ENCODE assay signal across 8 cellular contexts in the genomic region with DNA sequence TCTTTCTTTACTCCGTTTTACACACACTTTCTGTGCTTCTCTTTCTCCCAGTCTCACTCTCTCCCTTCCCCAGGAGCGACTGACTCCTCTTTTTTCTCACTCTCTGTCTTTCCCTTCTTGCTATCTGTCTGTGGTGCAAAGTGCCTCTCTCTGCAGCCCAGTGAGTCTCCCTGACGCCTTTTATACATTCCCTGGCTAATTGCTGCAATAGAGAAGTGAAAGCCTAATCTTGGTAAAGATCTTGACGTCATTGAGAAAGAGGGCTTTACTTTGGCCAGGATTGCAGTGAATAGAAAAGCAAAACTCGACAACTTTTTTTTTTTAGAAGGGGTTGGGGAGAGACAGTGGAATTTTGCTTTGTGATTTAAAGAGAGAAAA. TPM values are rescaled to one million over a fixed set of nuclear protein-coding genes. Genes with fewer than 3 reads are reported as not detected.
DNase-seq lines count a peak whose midpoint lies in the region; ATAC-seq and TF ChIP-seq lines count a peak whose summit lies in the region.

No MANE protein-coding gene starts in this region.

- intact Hi-C loops in IMR-90 (cut with micrococcal nuclease), result loop anchor here (2.0 to 10.0 kb wide), 7 partner anchors 155 to 1197 kb away; no protein-coding TSS in a partner anchor

- H3K9me3 ChIP-seq in IMR-90 (ENCODE audit: control insufficient read depth, insufficient read depth, low read length), result no peaks in the 10 kb centered on the region

- 0 out of 2 replicates have a peak overlapping the region, but pooled peaks have one; percentile 2 for H4K91ac ChIP-seq in IMR-90 (ENCODE audit: insufficient read depth, low read depth, low read length)

- peak overlapping the region; percentile 69 for H3K9ac ChIP-seq in IMR-90 (ENCODE audit: low read depth, low read length)

- H3K27ac ChIP-seq in IMR-90 (ENCODE audit: insufficient read depth, low read length) (no peak overlapping the region), substantia nigra (ENCODE audit: low read depth, low read length, poor library complexity, severe bottlenecking) (no peak overlapping the region)

- H3K4me1 Mint-ChIP-seq in chondrocyte (ENCODE audit: low read depth) (peaks cover 19% of the 10 kb centered on the region), osteocyte (ENCODE audit: unreplicated experiment) (peaks cover 53% of the 10 kb centered on the region)

- H2BK120ac ChIP-seq in IMR-90 (ENCODE audit: low read depth, low read length), result peak overlapping the region; percentile 21

- H3K27ac Mint-ChIP-seq in chondrocyte (ENCODE audit: unreplicated experiment), result peak overlapping the region; percentile 62
- H3K27ac Mint-ChIP-seq in osteocyte (ENCODE audit: unreplicated experiment), result peak overlapping the region; percentile 75

- POLR2A ChIA-PET in IMR-90 (lab: Charles Lee; ENCODE audit: unreplicated experiment) (interaction anchor here (0.6 kb wide), 1 partner anchor 158 kb away, joined by 8 read pairs; no protein-coding TSS in a partner anchor), HEK293T (lab: Yijun Ruan, JAX) (no interaction called here)

- ATAC-seq in IMR-90 (ENCODE audit: low read depth), result peak; percentile 44
- no peak for ATAC-seq in HG03039 (IDR thresholded peaks at IDR 0.05; ENCODE audit: unreplicated experiment)
- ATAC-seq in GM21381 (IDR thresholded peaks at IDR 0.05; ENCODE audit: unreplicated experiment), result no peak

- H3K14ac ChIP-seq in IMR-90 (replicated peaks; ENCODE audit: low read depth, low read length), result no peak overlapping the region

- no peaks in the 10 kb centered on the region for H4K20me1 ChIP-seq in IMR-90 (ENCODE audit: insufficient read depth, low read length)

- H3K36me3 Mint-ChIP-seq in chondrocyte (ENCODE audit: low read depth) (peaks cover 3% of the 10 kb centered on the region), osteocyte (ENCODE audit: unreplicated experiment) (peaks cover 11% of the 10 kb centered on the region)

- H2AK9ac ChIP-seq in IMR-90 (replicated peaks; ENCODE audit: low read depth, low read length, poor library complexity), result no peak overlapping the region

- H3K36me3 ChIP-seq in IMR-90 (ENCODE audit: control insufficient read depth, insufficient read depth, low read length), result no peaks in the 10 kb centered on the region

- peak overlapping the region in 1 of 2 experiments; percentile 10; a peak in 1 of 4 replicates for H4K8ac ChIP-seq in IMR-90 (ENCODE audit: low read depth in 2 of 2, low read length in 2 of 2)

- H2BK15ac ChIP-seq in IMR-90 (ENCODE audit: low read depth, low read length), result no peak overlapping the region

- BruUV-seq in IMR-90 (replicated peaks; lab: Mats Ljungman, UMichigan), result no TSS peak

- no CpG with 5 or more reads among the region's 5 CpGs for WGBS in IMR-90 (ENCODE audit: extremely low coverage in 2 of 2, insufficient read length in 1 of 2), 2 experiments

- H3K4me3 Mint-ChIP-seq in chondrocyte (ENCODE audit: unreplicated experiment), result peak overlapping the region; percentile 67
- H3K4me3 Mint-ChIP-seq in osteocyte (ENCODE audit: unreplicated experiment), result peak overlapping the region; percentile 81

- peak overlapping the region; percentile 26 for H2AFZ ChIP-seq in IMR-90 (replicated peaks; ENCODE audit: low read length, poor library complexity)

- dilution Hi-C loops in IMR-90 (cut with HindIII; ENCODE audit: low sequenced_read_pairs, unreplicated experiment), result no loop called here

- H3K23ac ChIP-seq in IMR-90 (ENCODE audit: low read depth, low read length), result no peak overlapping the region

- no peak overlapping the region for H2BK5ac ChIP-seq in IMR-90 (ENCODE audit: low read depth, low read length, poor library complexity, severe bottlenecking)

- H4K5ac ChIP-seq in IMR-90 (ENCODE audit: low read depth, low read length), result peak overlapping the region; percentile 75; the same call in 1 of the 2 replicates

- H2BK20ac ChIP-seq in IMR-90 (ENCODE audit: low read depth, low read length), result peak overlapping the region; percentile 0; the same call in 1 of the 2 replicates

- peaks cover 2% of the 10 kb centered on the region for H3K9me3 Mint-ChIP-seq in chondrocyte (ENCODE audit: low read depth)
- H3K9me3 Mint-ChIP-seq in osteocyte (ENCODE audit: unreplicated experiment), result no peaks in the 10 kb centered on the region

- DNase-seq in GM03348 (ENCODE audit: low spot score), result peak; percentile 39
- DNase-seq in IMR-90, result peak; percentile 67
- no peak for DNase-seq in chondrocyte (ENCODE audit: low spot score)
- DNase-seq in osteocyte (ENCODE audit: extremely low spot score, unreplicated experiment), result no peak
- DNase-seq in substantia nigra (lab: John Stamatoyannopoulos, UW), result no peak
- DNase-seq in HEK293T (ENCODE audit: extremely low spot score), result no peak

- 0 out of 2 replicates have a peak overlapping the region, but pooled peaks have one; percentile 63 for H3K18ac ChIP-seq in IMR-90 (ENCODE audit: low read depth, low read length)

- no peaks in the 10 kb centered on the region for H3K9me1 ChIP-seq in IMR-90 (ENCODE audit: insufficient read depth, low read length)

- H3K27me3 Mint-ChIP-seq in chondrocyte (ENCODE audit: low read depth) (peaks cover 3% of the 10 kb centered on the region), osteocyte (ENCODE audit: unreplicated experiment) (no peaks in the 10 kb centered on the region)

- peak overlapping the region; percentile 35; the same call in 1 of the 2 replicates for H3K4me3 ChIP-seq in IMR-90 (ENCODE audit: insufficient read depth, low read depth, low read length)

- in situ Hi-C loops in IMR-90 (cut with MboI; ENCODE audit: low sequenced_read_pairs), result no loop called here

- no peak for TF ChIP-seq POLR2A in IMR-90 (IDR thresholded peaks at IDR 0.05; ENCODE audit: low read depth, low read length)

- H3K4me1 ChIP-seq in IMR-90 (ENCODE audit: control insufficient read depth, insufficient read depth, low read length), result peaks cover 4% of the 10 kb centered on the region

- peak overlapping the region; percentile 56; the same call in 1 of the 2 replicates for H3K56ac ChIP-seq in IMR-90 (ENCODE audit: extremely low read depth, insufficient read depth, low read length)

- peak overlapping the region; percentile 95 for H3K4me2 ChIP-seq in IMR-90 (ENCODE audit: low read depth, low read length)

- H3K79me1 ChIP-seq in IMR-90 (ENCODE audit: low read depth in 1 of 2, low read length in 2 of 2), result no peaks in the 10 kb centered on the region

- no peak overlapping the region for H2AK5ac ChIP-seq in IMR-90 (ENCODE audit: low read depth, low read length)

- TF ChIP-seq RAD21 in IMR-90 (IDR thresholded peaks at IDR 0.05; ENCODE audit: low read length), result no peak

- TF ChIP-seq CTCF in IMR-90 (conservative IDR thresholded peaks at IDR 0.05; ENCODE audit: low read depth, low read length) (no peak), chondrocyte (IDR thresholded peaks at IDR 0.05) (no peak), osteocyte (IDR thresholded peaks at IDR 0.05) (no peak)

- H3K27me3 ChIP-seq in IMR-90 (ENCODE audit: control insufficient read depth, insufficient read depth, low read length), result no peaks in the 10 kb centered on the region

- H3K4ac ChIP-seq in IMR-90 (ENCODE audit: low read depth, low read length), result peak overlapping the region; percentile 6; the same call in 1 of the 2 replicates

- CTCF ChIA-PET in IMR-90 (lab: Yijun Ruan, JAX) (interaction anchor here (0.6 to 1.2 kb wide), 2 partner anchors 139 to 143 kb away, joined by 3 to 6 read pairs; no protein-coding TSS in a partner anchor), HEK293T (lab: Yijun Ruan, JAX) (no interaction called here)

TF ChIP-seq in IMR-90, 13 proteins besides CTCF, POLR2A, EP300 and RAD21:
- TF ChIP-seq RFX5 (IDR thresholded peaks at IDR 0.05; ENCODE audit: low read depth, low read length) (no peak), SMC3 (IDR thresholded peaks at IDR 0.05; ENCODE audit: low read depth, low read length) (no peak), CEBPB (IDR thresholded peaks at IDR 0.05; ENCODE audit: low read depth, low read length) (0 out of 2 replicates have a peak, but pooled peaks have one; percentile 29)

TF ChIP-seq in HEK293T, 16 proteins besides CTCF, POLR2A, EP300 and RAD21:
- TF ChIP-seq HDGF (IDR thresholded peaks at IDR 0.05; ENCODE audit: borderline replicate concordance), result no peak
- no peak for TF ChIP-seq TARDBP (IDR thresholded peaks at IDR 0.05)
- TF ChIP-seq ELF4 (IDR thresholded peaks at IDR 0.05), result no peak
- no peak for TF ChIP-seq L3MBTL2 (conservative IDR thresholded peaks at IDR 0.05)
- no peak for TF ChIP-seq LEF1 (IDR thresholded peaks at IDR 0.05; ENCODE audit: borderline replicate concordance)
- no peak for TF ChIP-seq ARNT (IDR thresholded peaks at IDR 0.05)
- no peak for TF ChIP-seq SUZ12 (IDR thresholded peaks at IDR 0.05)
- TF ChIP-seq SP1 (IDR thresholded peaks at IDR 0.05), result no peak
- TF ChIP-seq FOXK2 (IDR thresholded peaks at IDR 0.05), result no peak
- no peak for TF ChIP-seq BHLHE40 (IDR thresholded peaks at IDR 0.05; ENCODE audit: borderline replicate concordance)
- no peak for TF ChIP-seq ZNF384 (IDR thresholded peaks at IDR 0.05)
- no peak for TF ChIP-seq FOXM1 (IDR thresholded peaks at IDR 0.05; ENCODE audit: borderline replicate concordance)
- TF ChIP-seq CTBP1 (IDR thresholded peaks at IDR 0.05; ENCODE audit: borderline replicate concordance), result no peak
- TF ChIP-seq, protein P1, sequence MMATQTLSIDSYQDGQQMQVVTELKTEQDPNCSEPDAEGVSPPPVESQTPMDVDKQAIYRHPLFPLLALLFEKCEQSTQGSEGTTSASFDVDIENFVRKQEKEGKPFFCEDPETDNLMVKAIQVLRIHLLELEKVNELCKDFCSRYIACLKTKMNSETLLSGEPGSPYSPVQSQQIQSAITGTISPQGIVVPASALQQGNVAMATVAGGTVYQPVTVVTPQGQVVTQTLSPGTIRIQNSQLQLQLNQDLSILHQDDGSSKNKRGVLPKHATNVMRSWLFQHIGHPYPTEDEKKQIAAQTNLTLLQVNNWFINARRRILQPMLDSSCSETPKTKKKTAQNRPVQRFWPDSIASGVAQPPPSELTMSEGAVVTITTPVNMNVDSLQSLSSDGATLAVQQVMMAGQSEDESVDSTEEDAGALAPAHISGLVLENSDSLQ (IDR thresholded peaks at IDR 0.05), result no peak
- no peak for TF ChIP-seq NFRKB (IDR thresholded peaks at IDR 0.05)
- no peak for TF ChIP-seq FOXA1 (IDR thresholded peaks at IDR 0.05)

RNA-seq across cellular contexts. Expression of a gene that starts 0.7 kb away (rescaled TPM):
- total RNA-seq in IMR-90 (2012; rRNA removed) (21.7 and 24.2 TPM in 2 replicates), chondrocyte (0.79 to 87.0 TPM (median 1.4 TPM) in 3 replicates), osteocyte (240 and 244 TPM in 2 replicates)
- polyA plus RNA-seq in IMR-90 (2012; rRNA removed), result 7.4 and 12.8 TPM in 2 replicates
- 5.7 and 7.4 TPM in 2 replicates for polyA plus RNA-seq in IMR-90 (2012; cell fraction: cytosol; rRNA removed)
- polyA plus RNA-seq in IMR-90 (2012; cell fraction: nucleus; rRNA removed; ENCODE audit: low replicate concordance), result 12.8 and 17.0 TPM in 2 replicates

Comparison
In these comparisons a context has a peak if more than half of its experiments do, and no peak if none do; other contexts are left out.
1. DNase-seq: peak in GM03348 (single experiment) and IMR-90 (single experiment); none in chondrocyte (single experiment), osteocyte (single experiment), substantia nigra (0 of 49) and HEK293T (single experiment).